9 cellular contexts compared by ENCODE assay signal in the genomic region with DNA sequence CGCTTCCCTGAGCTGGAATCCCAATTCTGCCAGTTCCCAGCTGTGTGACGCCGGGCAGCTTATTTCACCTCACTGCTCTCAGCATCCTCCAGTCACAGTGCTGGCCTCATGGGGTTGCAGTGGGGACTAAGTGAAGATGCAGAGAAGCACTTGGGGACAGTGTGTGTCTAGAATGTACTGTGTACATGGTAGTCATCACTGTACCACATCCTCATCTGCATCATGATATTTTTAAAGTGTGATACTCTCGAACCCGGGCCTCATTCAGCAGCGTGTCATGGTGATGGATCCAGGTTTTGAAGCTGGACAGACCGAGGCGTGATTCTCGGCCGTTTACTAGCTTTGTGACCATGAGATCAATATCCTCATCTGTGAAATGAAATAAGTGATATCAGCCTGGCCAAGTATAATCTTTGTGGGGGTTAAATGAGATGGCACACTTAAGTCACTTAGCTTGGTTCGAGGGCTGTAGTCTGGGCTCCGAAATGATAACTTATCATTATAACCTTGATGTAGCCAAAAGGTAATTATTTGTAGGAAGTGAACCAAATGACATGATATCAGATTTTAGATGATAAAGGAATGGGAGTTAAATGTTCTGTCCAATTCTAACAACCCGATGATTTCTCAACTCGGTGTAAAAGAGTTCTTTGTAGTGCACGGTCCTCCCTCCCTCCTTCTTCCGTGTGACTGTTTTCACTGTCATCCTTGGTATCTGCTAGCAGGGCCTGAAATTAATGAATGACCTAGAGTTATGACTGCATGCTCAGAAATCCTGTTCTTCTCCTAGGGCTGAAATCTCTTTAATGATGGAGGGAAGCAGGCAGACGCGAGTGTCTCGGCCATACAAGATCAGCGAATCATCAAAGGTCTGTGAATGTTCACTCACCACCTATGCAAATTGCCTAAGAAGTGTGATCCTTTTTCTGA. TPM values are rescaled to one million over a fixed set of nuclear protein-coding genes. Genes with fewer than 3 reads are reported as not detected.
DNase-seq lines count a peak whose midpoint lies in the region; ATAC-seq, FAIRE-seq and TF ChIP-seq lines count a peak whose summit lies in the region.
"Had no signal": no experiment of that assay in that cellular context is flagged by ENCODE, and none has a peak within 500 bp of the region (broad histone marks: within the 10 kb centered on the region; RNA-seq: fewer than 3 reads in every experiment).

No MANE protein-coding gene starts in this region.

- H3K4me3 Mint-ChIP-seq in dendritic cell treated with granulocyte-macrophage colony-stimulating factor and Interleukin-4, amounts not matched to agents 40 ng/mL and 50 ng/mL, for 4 days: peak overlapping the region; percentile 13

- H3K9ac ChIP-seq in neural cell (ENCODE audit: low read length): no peak overlapping the region

- no peak overlapping the region for H3K4me2 ChIP-seq in neural cell (ENCODE audit: low read length)

- H3K4me3 ChIP-seq in neural cell (ENCODE audit: low read length): peak overlapping the region; percentile 81
- H3K4me3 ChIP-seq: SK-N-MC had no signal

- intact Hi-C loops in dendritic cell treated with granulocyte-macrophage colony-stimulating factor and Interleukin-4, amounts not matched to agents 40 ng/mL and 50 ng/mL, for 4 days (cut with micrococcal nuclease): no loop called here

- no peak overlapping the region for H2AFZ ChIP-seq in neural cell (ENCODE audit: low read depth, low read length)

- DNase-seq in COLO829 (ENCODE audit: low spot score): peak; percentile 87
- DNase-seq in RCC 7860 (ENCODE audit: low spot score): peak; percentile 81
- DNase-seq in germinal center (ENCODE audit: low spot score): no peak

- no peaks in the 10 kb centered on the region for H3K9me2 ChIP-seq in neural cell (ENCODE audit: insufficient read depth, low read length)

- no peak for TF ChIP-seq CTCF in neural cell (IDR thresholded peaks at IDR 0.05; ENCODE audit: poor library complexity, severe bottlenecking)

- H3K36me3 ChIP-seq in neural cell (ENCODE audit: insufficient read depth, low read length): no peaks in the 10 kb centered on the region

- peaks cover 53% of the 10 kb centered on the region for H3K4me1 Mint-ChIP-seq in dendritic cell treated with granulocyte-macrophage colony-stimulating factor and Interleukin-4, amounts not matched to agents 40 ng/mL and 50 ng/mL, for 4 days (ENCODE audit: low read depth)

- no peaks in the 10 kb centered on the region for H3K27me3 ChIP-seq in neural cell (ENCODE audit: insufficient read depth, low read depth, low read length)

- H3K27ac ChIP-seq in neural cell (ENCODE audit: low read length): no peak overlapping the region
- H3K27ac ChIP-seq: SK-N-MC had no signal

- H3K27me3 Mint-ChIP-seq in dendritic cell treated with granulocyte-macrophage colony-stimulating factor and Interleukin-4, amounts not matched to agents 40 ng/mL and 50 ng/mL, for 4 days: peaks cover 2% of the 10 kb centered on the region

- TF ChIP-seq RAD21 in neural cell (conservative IDR thresholded peaks at IDR 0.05): no peak

- ATAC-seq in GM21526 (IDR thresholded peaks at IDR 0.05; ENCODE audit: low FRiP score, unreplicated experiment) (no peak), HG02571 (IDR thresholded peaks at IDR 0.05; ENCODE audit: unreplicated experiment) (no peak), GM21529 (IDR thresholded peaks at IDR 0.05; ENCODE audit: unreplicated experiment) (no peak)

- H3K79me2 ChIP-seq in neural cell (replicated peaks; ENCODE audit: insufficient read depth, low read length): no peaks in the 10 kb centered on the region

- no peaks in the 10 kb centered on the region for H3K9me3 Mint-ChIP-seq in dendritic cell treated with granulocyte-macrophage colony-stimulating factor and Interleukin-4, amounts not matched to agents 40 ng/mL and 50 ng/mL, for 4 days

- TF ChIP-seq EP300 in neural cell (conservative IDR thresholded peaks at IDR 0.05; ENCODE audit: poor library complexity, severe bottlenecking): no peak

- peaks cover 61% of the 10 kb centered on the region for H3K36me3 Mint-ChIP-seq in dendritic cell treated with granulocyte-macrophage colony-stimulating factor and Interleukin-4, amounts not matched to agents 40 ng/mL and 50 ng/mL, for 4 days (ENCODE audit: low read depth)

- no peaks in the 10 kb centered on the region for H3K9me3 ChIP-seq in neural cell (ENCODE audit: low read length)

- FAIRE-seq in RCC 7860 (lab: Jason Lieb, UNC): peak; percentile 92

- no peaks in the 10 kb centered on the region for H3F3A ChIP-seq in neural cell (ENCODE audit: insufficient read depth, low read length, poor library complexity, severe bottlenecking)

- no peaks in the 10 kb centered on the region for H4K20me1 ChIP-seq in neural cell (ENCODE audit: insufficient read depth)

- no peak overlapping the region for H3K27ac Mint-ChIP-seq in dendritic cell treated with granulocyte-macrophage colony-stimulating factor and Interleukin-4, amounts not matched to agents 40 ng/mL and 50 ng/mL, for 4 days

TF ChIP-seq in neural cell, 6 proteins besides CTCF, POLR2A, EP300 and RAD21:
- TF ChIP-seq SMC3 (conservative IDR thresholded peaks at IDR 0.05; ENCODE audit: poor library complexity) (no peak), TAF1 (IDR thresholded peaks at IDR 0.05; ENCODE audit: low read depth) (no peak), MXI1 (conservative IDR thresholded peaks at IDR 0.05; ENCODE audit: poor library complexity, severe bottlenecking) (no peak), EZH2 (IDR thresholded peaks at IDR 0.05; ENCODE audit: borderline replicate concordance, insufficient read depth, low read length, poor library complexity, severe bottlenecking) (no peak)

RNA-seq across cellular contexts. Expression of a gene that starts 2.0 kb away (rescaled TPM):
- polyA plus RNA-seq in neural cell: 43.8 and 53.9 TPM in 2 replicates
- polyA minus RNA-seq in neural cell: 78.7 and 86.4 TPM in 2 replicates

RNA-seq across cellular contexts. Expression of a gene that starts 32.4 kb away (rescaled TPM):
- 86.6 and 91.2 TPM in 2 replicates for polyA plus RNA-seq in neural cell
- polyA minus RNA-seq in neural cell: 70.0 and 73.5 TPM in 2 replicates

RNA-seq across cellular contexts. Expression of a gene that starts 49.5 kb away (rescaled TPM):
- polyA plus RNA-seq in neural cell: 32.9 and 48.9 TPM in 2 replicates
- polyA minus RNA-seq in neural cell: 77.4 and 89.1 TPM in 2 replicates
